Comparison of ENCODE assay signal across 25 cellular contexts in the genomic region with DNA sequence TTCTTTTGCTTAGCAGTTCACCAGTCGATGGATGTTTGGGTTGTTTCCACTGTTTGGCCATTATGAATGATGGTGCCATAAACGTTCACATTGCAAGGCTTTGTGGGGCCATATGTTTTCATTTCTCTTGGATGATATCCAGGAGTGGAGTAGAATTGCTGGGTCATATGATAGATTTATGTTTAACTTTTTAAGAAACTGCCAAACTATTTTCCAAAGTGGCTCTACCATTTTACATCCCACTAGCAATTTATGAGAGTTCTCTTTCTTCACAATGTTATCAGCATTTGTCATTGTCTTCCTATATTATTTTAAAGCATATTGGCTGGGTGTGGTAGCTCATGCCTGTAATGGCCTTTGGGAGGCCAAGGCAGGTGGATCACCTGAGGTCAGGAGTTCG.
"Had no signal": no experiment of that assay in that cellular context is flagged by ENCODE, and none has a peak within 500 bp of the region (broad histone marks: within the 10 kb centered on the region; RNA-seq: fewer than 3 reads in every experiment).

No MANE protein-coding gene starts in this region.

- H3K36me3 Mint-ChIP-seq: naive B cell had no signal

- DNase-seq: activated CD4-positive, alpha-beta T cell treated with anti-CD3 and anti-CD28 coated beads, Interleukin-2, amount 10 ng/mL, durations not matched to agents 24 days and 14 days; activated naive CD4-positive, alpha-beta T cell treated with anti-CD3 and anti-CD28 coated beads for 36 hours; activated T-cell treated with anti-CD3 and anti-CD28 coated beads, Interleukin-2, amount 50 U/mL, for 4 hours; aorta; brain microvascular endothelial cell; central memory CD4-positive, alpha-beta T cell; effector CD8-positive, alpha-beta T cell; foreskin fibroblast; glutamatergic neuron; hippocampal formation; kidney; left ventricle myocardium inferior; mammary epithelial cell; naive B cell; ovary; psoas muscle; right cardiac atrium; stimulated activated CD4-positive, alpha-beta T cell treated with anti-CD3 and anti-CD28 coated beads, Interleukin-2, amount 100 ng/mL, for 24 hours; stimulated activated naive CD4-positive, alpha-beta T cell treated with Interleukin-2 at 50 U/mL for 16 hours; substantia nigra had no signal

- H3K4me3 ChIP-seq: esophagus muscularis mucosa, left ventricle myocardium inferior, ovary, psoas muscle, tibial nerve, vagina had no signal

- H3K27ac ChIP-seq: brain microvascular endothelial cell, esophagus muscularis mucosa, left ventricle myocardium inferior, ovary, psoas muscle, tibial nerve, vagina had no signal

- H3K36me3 ChIP-seq: ovary, vagina had no signal

- H3K9me3 Mint-ChIP-seq: activated CD4-positive, alpha-beta T cell treated with anti-CD3 and anti-CD28 coated beads, Interleukin-2, amount 10 ng/mL, durations not matched to agents 24 days and 14 days; activated CD8-positive, alpha-beta T cell treated with anti-CD3 and anti-CD28 coated beads for 36 hours; activated naive CD4-positive, alpha-beta T cell treated with anti-CD3 and anti-CD28 coated beads for 36 hours; activated T-cell treated with anti-CD3 and anti-CD28 coated beads, Interleukin-2, amount 50 U/mL, for 4 hours; naive B cell; T-helper 1 cell treated with Interleukin-12 subunit alpha and Interleukin-12 subunit beta and Interleukin-4 antibody, amounts not matched to agents 30 μg/mL and 1 μg/mL, for 36 hours had no signal

- FAIRE-seq: kidney had no signal

- H3K27ac Mint-ChIP-seq: activated CD4-positive, alpha-beta T cell treated with anti-CD3 and anti-CD28 coated beads, Interleukin-2, amount 10 ng/mL, durations not matched to agents 24 days and 14 days; activated CD8-positive, alpha-beta T cell treated with anti-CD3 and anti-CD28 coated beads for 36 hours; activated naive CD4-positive, alpha-beta T cell treated with anti-CD3 and anti-CD28 coated beads for 36 hours; T-helper 1 cell treated with Interleukin-12 subunit alpha and Interleukin-12 subunit beta and Interleukin-4 antibody, amounts not matched to agents 30 μg/mL and 1 μg/mL, for 36 hours had no signal

- H3K27me3 Mint-ChIP-seq: activated CD4-positive, alpha-beta T cell treated with anti-CD3 and anti-CD28 coated beads, Interleukin-2, amount 10 ng/mL, durations not matched to agents 24 days and 14 days; activated CD8-positive, alpha-beta T cell treated with anti-CD3 and anti-CD28 coated beads for 36 hours; naive B cell had no signal

- H3K4me3 Mint-ChIP-seq: activated CD4-positive, alpha-beta T cell treated with anti-CD3 and anti-CD28 coated beads, Interleukin-2, amount 10 ng/mL, durations not matched to agents 24 days and 14 days; activated CD8-positive, alpha-beta T cell treated with anti-CD3 and anti-CD28 coated beads for 36 hours; activated naive CD4-positive, alpha-beta T cell treated with anti-CD3 and anti-CD28 coated beads for 36 hours; activated T-cell treated with anti-CD3 and anti-CD28 coated beads, Interleukin-2, amount 50 U/mL, for 4 hours; T-helper 1 cell treated with Interleukin-12 subunit alpha and Interleukin-12 subunit beta and Interleukin-4 antibody, amounts not matched to agents 30 μg/mL and 1 μg/mL, for 36 hours had no signal

- H3K9me3 ChIP-seq: esophagus muscularis mucosa, left ventricle myocardium inferior, ovary, psoas muscle, tibial nerve, vagina had no signal

- ATAC-seq: activated CD8-positive, alpha-beta T cell treated with anti-CD3 and anti-CD28 coated beads for 36 hours; psoas muscle; right cardiac atrium had no signal

- H3K27me3 ChIP-seq: brain microvascular endothelial cell, esophagus muscularis mucosa, ovary, tibial nerve, vagina had no signal
